In genomic region chr6:13355969-13356368, GRCh38 we compare ENCODE assay signal across 8 cellular contexts. TPM values are rescaled to one million over a fixed set of nuclear protein-coding genes. Genes with fewer than 3 reads are reported as not detected.
DNase-seq lines count a peak whose midpoint lies in the region; ATAC-seq and TF ChIP-seq lines count a peak whose summit lies in the region.

No MANE protein-coding gene starts in this region.

- H3K9me3 ChIP-seq in CD4-positive, CD25-positive, alpha-beta regulatory T cell (ENCODE audit: control insufficient read depth in 2 of 2, low read length in 2 of 2): no peaks in the 10 kb centered on the region
- H3K9me3 ChIP-seq in spleen: no peaks in the 10 kb centered on the region

- no peaks in the 10 kb centered on the region for H3K9me3 Mint-ChIP-seq in CD4-positive, CD25-positive, alpha-beta regulatory T cell
- H3K9me3 Mint-ChIP-seq in activated CD8-positive, alpha-beta T cell treated with anti-CD3 and anti-CD28 coated beads, Interleukin-2, amount 10 ng/mL, durations not matched to agents 7 days and 5 days (ENCODE audit: insufficient read depth): no peaks in the 10 kb centered on the region

- intact Hi-C loops in spleen (cut with DNase I; ENCODE audit: low total_unique reads): no loop called here

- peak overlapping the region; percentile 83 for H3K4me3 ChIP-seq in CD4-positive, CD25-positive, alpha-beta regulatory T cell (ENCODE audit: low read depth, low read length)
- peak overlapping the region in 3 of 8 donors; percentile 11 to 53 (median 11) for H3K4me3 ChIP-seq in spleen

- DNase-seq in CD4-positive, CD25-positive, alpha-beta regulatory T cell: peak in 2 of 3 donors; percentile 61 to 91
- DNase-seq in activated CD8-positive, alpha-beta T cell treated with anti-CD3 and anti-CD28 coated beads, Interleukin-2, amount 10 ng/mL, durations not matched to agents 7 days and 5 days: peak; percentile 66
- DNase-seq in spleen: no peak
- DNase-seq in ureter (ENCODE audit: low spot score): no peak
- DNase-seq in NCI-H2196 treated with DMSO at 0.1 percent for 48 hours (lab: John Stamatoyannopoulos, UW; ENCODE audit: unreplicated experiment): no peak
- DNase-seq in dedifferentiated amniotic fluid mesenchymal stem cell (ENCODE audit: extremely low spot score): no peak

- H3K4me3 Mint-ChIP-seq in CD4-positive, CD25-positive, alpha-beta regulatory T cell: peak overlapping the region; percentile 73 to 87 (median 84)
- H3K4me3 Mint-ChIP-seq in activated CD8-positive, alpha-beta T cell treated with anti-CD3 and anti-CD28 coated beads, Interleukin-2, amount 10 ng/mL, durations not matched to agents 7 days and 5 days: peak overlapping the region; percentile 68

- TF ChIP-seq CTCF in spleen (IDR thresholded peaks at IDR 0.05 in 8 of 11, conservative IDR thresholded peaks at IDR 0.05 in 3 of 11): no peak

- H3K27me3 Mint-ChIP-seq in CD4-positive, CD25-positive, alpha-beta regulatory T cell: no peaks in the 10 kb centered on the region
- H3K27me3 Mint-ChIP-seq in activated CD8-positive, alpha-beta T cell treated with anti-CD3 and anti-CD28 coated beads, Interleukin-2, amount 10 ng/mL, durations not matched to agents 7 days and 5 days (ENCODE audit: low read depth): no peaks in the 10 kb centered on the region

- H3K27me3 ChIP-seq in CD4-positive, CD25-positive, alpha-beta regulatory T cell (ENCODE audit: control insufficient read depth, insufficient read depth, low read length): no peaks in the 10 kb centered on the region
- H3K27me3 ChIP-seq in spleen (replicated peaks in 1 of 7): no peaks in the 10 kb centered on the region

- H3K4me1 ChIP-seq in CD4-positive, CD25-positive, alpha-beta regulatory T cell (ENCODE audit: control insufficient read depth, insufficient read depth, low read length, poor library complexity, severe bottlenecking): peaks cover 27% of the 10 kb centered on the region
- H3K4me1 ChIP-seq in spleen: peaks cover 38 to 85% (median 62%) of the 10 kb centered on the region in 6 donors

- H3K4me1 Mint-ChIP-seq in CD4-positive, CD25-positive, alpha-beta regulatory T cell: peaks cover 29 to 35% (median 33%) of the 10 kb centered on the region in 4 donors
- H3K4me1 Mint-ChIP-seq in activated CD8-positive, alpha-beta T cell treated with anti-CD3 and anti-CD28 coated beads, Interleukin-2, amount 10 ng/mL, durations not matched to agents 7 days and 5 days (ENCODE audit: low read depth): peaks cover 60% of the 10 kb centered on the region

- CTCF ChIA-PET in activated CD8-positive, alpha-beta T cell treated with anti-CD3 and anti-CD28 coated beads, Interleukin-2, amount 10 ng/mL, durations not matched to agents 7 days and 5 days (lab: Charles Lee): interaction anchor here (1.0 to 4.6 kb wide), 9 partner anchors 18 to 219 kb away, joined by 4 to 27 read pairs (median 9); partner anchors contain the start of genes SIRT5 and TBC1D7

- ATAC-seq in CD4-positive, CD25-positive, alpha-beta regulatory T cell (ENCODE audit: low read depth in 2 of 2): peak; percentile 95
- ATAC-seq in GM19351 (IDR thresholded peaks at IDR 0.05; ENCODE audit: unreplicated experiment) (peak; percentile 90), HG03196 (IDR thresholded peaks at IDR 0.05; ENCODE audit: unreplicated experiment) (peak; percentile 72)
- ATAC-seq in activated CD8-positive, alpha-beta T cell treated with anti-CD3 and anti-CD28 coated beads, Interleukin-2, amount 10 ng/mL, durations not matched to agents 7 days and 5 days: peak; percentile 93

- no peak for TF ChIP-seq POLR2A in spleen (IDR thresholded peaks at IDR 0.05)

- H3K27ac ChIP-seq in CD4-positive, CD25-positive, alpha-beta regulatory T cell (ENCODE audit: insufficient read depth, low read length, poor library complexity, severe bottlenecking): peak overlapping the region; percentile 64
- H3K27ac ChIP-seq in spleen: peak overlapping the region; percentile 73 to 86 (median 81)

- 37 to 63% (median 61%) methylated on average over 3 of the region's 3 CpGs for WGBS in spleen, 5 donors

- H3K36me3 ChIP-seq in CD4-positive, CD25-positive, alpha-beta regulatory T cell (ENCODE audit: control insufficient read depth, insufficient read depth, low read length): no peaks in the 10 kb centered on the region
- peaks cover 0 to 6% (median 0%) of the 10 kb centered on the region in 6 donors for H3K36me3 ChIP-seq in spleen

- H3K36me3 Mint-ChIP-seq in CD4-positive, CD25-positive, alpha-beta regulatory T cell: no peaks in the 10 kb centered on the region
- peaks cover 13% of the 10 kb centered on the region for H3K36me3 Mint-ChIP-seq in activated CD8-positive, alpha-beta T cell treated with anti-CD3 and anti-CD28 coated beads, Interleukin-2, amount 10 ng/mL, durations not matched to agents 7 days and 5 days (ENCODE audit: low read depth)

- peak overlapping the region; percentile 83 to 87 (median 85) for H3K27ac Mint-ChIP-seq in CD4-positive, CD25-positive, alpha-beta regulatory T cell
- peak overlapping the region; percentile 97 for H3K27ac Mint-ChIP-seq in activated CD8-positive, alpha-beta T cell treated with anti-CD3 and anti-CD28 coated beads, Interleukin-2, amount 10 ng/mL, durations not matched to agents 7 days and 5 days

- POLR2A ChIA-PET in activated CD8-positive, alpha-beta T cell treated with anti-CD3 and anti-CD28 coated beads, Interleukin-2, amount 10 ng/mL, durations not matched to agents 7 days and 5 days (lab: Charles Lee): interaction anchor here (1.0 to 2.6 kb wide), 5 partner anchors 28 to 260 kb away, joined by 4 to 10 read pairs (median 8); partner anchors contain the start of genes NOL7, SIRT5 and TBC1D7

RNA-seq across cellular contexts. Expression of gene TBC1D7, which starts 27.6 kb away (rescaled TPM):
- total RNA-seq in CD4-positive, CD25-positive, alpha-beta regulatory T cell: 16.2 TPM
- polyA plus RNA-seq in CD4-positive, CD25-positive, alpha-beta regulatory T cell: 10 to 100 TPM; 18.7 to 31.3 (median 22.5) TPM
- total RNA-seq in activated CD8-positive, alpha-beta T cell treated with anti-CD3 and anti-CD28 coated beads, Interleukin-2, amount 10 ng/mL, durations not matched to agents 7 days and 5 days: 10 to 100 TPM; 25.2 to 30.3 TPM
- 10 to 100 TPM; 10.9 to 20.9 (median 17.5) TPM for total RNA-seq in spleen
- polyA plus RNA-seq in spleen: 10 to 100 TPM; 12.2 to 15.0 (median 13.3) TPM
- 15.6 TPM for total RNA-seq in ureter

Comparison
In these comparisons a context has a peak if more than half of its experiments do, and no peak if none do; other contexts are left out.
1. DNase-seq: peak in CD4-positive, CD25-positive, alpha-beta regulatory T cell (2 of 3) and activated CD8-positive, alpha-beta T cell treated with anti-CD3 and anti-CD28 coated beads, Interleukin-2, amount 10 ng/mL, durations not matched to agents 7 days and 5 days (single experiment); none in spleen (single experiment), ureter (single experiment), NCI-H2196 treated with DMSO at 0.1 percent for 48 hours (single experiment) and dedifferentiated amniotic fluid mesenchymal stem cell (single experiment).
2. Peak in every context shown above with its lines, with median percentiles within 50 percentile points of each other: ATAC-seq.